In the genomic region with DNA sequence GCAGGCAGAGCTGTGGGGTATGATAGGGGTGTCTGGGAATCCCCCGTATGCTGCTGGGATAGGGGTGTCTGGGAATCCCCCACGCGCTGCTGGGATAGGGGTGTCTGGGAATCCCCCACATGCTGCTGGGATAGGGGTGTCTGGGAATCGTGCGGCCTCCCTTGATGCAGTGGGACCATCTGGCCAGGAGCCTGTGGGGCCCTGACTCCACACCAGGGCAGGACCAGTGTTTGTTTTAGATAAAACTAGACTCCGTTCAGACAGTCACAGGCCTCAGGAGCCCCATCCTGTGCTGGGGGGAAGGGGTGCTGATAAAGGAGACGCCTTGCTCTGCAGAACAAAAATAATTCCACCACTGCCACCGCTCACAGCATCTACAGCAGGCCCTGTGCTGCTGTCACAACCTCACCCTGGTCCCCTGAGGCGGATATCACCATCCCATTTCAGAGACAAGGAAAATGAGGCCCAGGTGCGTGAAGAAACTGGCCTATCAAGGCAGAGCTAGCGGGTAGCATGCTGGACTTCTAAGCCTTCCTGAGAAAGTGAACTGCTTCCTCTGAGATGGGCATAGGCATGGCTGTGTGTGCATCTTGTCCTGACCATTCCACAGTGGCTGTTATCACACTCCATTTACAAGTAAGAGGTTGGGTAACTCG, we compare ENCODE assay signal across 20 cellular contexts. TPM values are rescaled to one million over a fixed set of nuclear protein-coding genes. Genes with fewer than 3 reads are reported as not detected.
DNase-seq lines count a peak whose midpoint lies in the region; ATAC-seq and TF ChIP-seq lines count a peak whose summit lies in the region.
"Had no signal": no experiment of that assay in that cellular context is flagged by ENCODE, and none has a peak within 500 bp of the region (broad histone marks: within the 10 kb centered on the region; RNA-seq: fewer than 3 reads in every experiment).

No MANE protein-coding gene starts in this region.

- no peak overlapping the region for H2BK5ac ChIP-seq in H9 (ENCODE audit: insufficient read length, low read length)

- H2BK15ac ChIP-seq in H9 (ENCODE audit: low read depth, low read length) = no peak overlapping the region

- H3K9me3 Mint-ChIP-seq in activated T-cell treated with anti-CD3 and anti-CD28 coated beads, Interleukin-2, amount 50 U/mL, for 24 hours = no peaks in the 10 kb centered on the region
- H3K9me3 Mint-ChIP-seq in activated T-helper 17 cell treated with anti-CD3 and anti-CD28 coated beads, Interleukin-2, amount 50 U/mL, for 72 hours = no peaks in the 10 kb centered on the region
- no peaks in the 10 kb centered on the region for H3K9me3 Mint-ChIP-seq in activated T-helper 2 cell treated with anti-CD3 and anti-CD28 coated beads, Interferon-gamma antibody, Interleukin-2, Interleukin-4, amounts not matched to agents 10 μg/mL and 5 μg/mL and 100 μg/mL, durations not matched to agents 14 hours and 24 hours and 36 hours
- peaks cover 0 to 3% of the 10 kb centered on the region in 2 experiments; a peak in 1 of 5 replicates for H3K9me3 Mint-ChIP-seq in H9
- H3K9me3 Mint-ChIP-seq: activated T-helper 1 cell treated with anti-CD3 and anti-CD28 coated beads, Interleukin-12 subunit alpha, Interleukin-12 subunit beta, Interleukin-2, Interleukin-4 antibody, amounts not matched to agents 30 ng/mL and 10 ng/mL and 1 ng/mL, durations not matched to agents 14 hours and 24 hours and 36 hours; naive thymus-derived CD8-positive, alpha-beta T cell had no signal

- no peak overlapping the region for H3K4ac ChIP-seq in H9 (ENCODE audit: low read depth, low read length)

- intact Hi-C loops in right cardiac atrium (cut with DNase I) (loop anchor here in 1 of 4 donors (10.0 kb wide), 1 partner anchor 59 kb away; no protein-coding TSS in a partner anchor), thyroid gland (cut with DNase I) (no loop called here)
- intact Hi-C loops in activated T-helper 2 cell treated with anti-CD3 and anti-CD28 coated beads, Interferon-gamma antibody, Interleukin-2, Interleukin-4, amounts not matched to agents 10 μg/mL and 5 μg/mL and 100 μg/mL, durations not matched to agents 14 hours and 24 hours and 36 hours (cut with micrococcal nuclease) = no loop called here

- H4K8ac ChIP-seq in H9 (replicated peaks; ENCODE audit: insufficient read length, low read depth, low read length) = no peak overlapping the region

- no peak overlapping the region for H2BK20ac ChIP-seq in H9 (ENCODE audit: low read depth, low read length, poor library complexity, severe bottlenecking)

- H2AK5ac ChIP-seq in H9 (ENCODE audit: insufficient read length, low read length) = no peak overlapping the region

- no peak overlapping the region for H2BK120ac ChIP-seq in H9 (ENCODE audit: low read depth, low read length, poor library complexity, severe bottlenecking)

- H3K4me1 Mint-ChIP-seq in activated T-cell treated with anti-CD3 and anti-CD28 coated beads, Interleukin-2, amount 50 U/mL, for 24 hours (ENCODE audit: low read depth) = peaks cover 35% of the 10 kb centered on the region
- peaks cover 41% of the 10 kb centered on the region for H3K4me1 Mint-ChIP-seq in activated T-helper 17 cell treated with anti-CD3 and anti-CD28 coated beads, Interleukin-2, amount 50 U/mL, for 72 hours
- peaks cover 22% of the 10 kb centered on the region for H3K4me1 Mint-ChIP-seq in activated T-helper 2 cell treated with anti-CD3 and anti-CD28 coated beads, Interferon-gamma antibody, Interleukin-2, Interleukin-4, amounts not matched to agents 10 μg/mL and 5 μg/mL and 100 μg/mL, durations not matched to agents 14 hours and 24 hours and 36 hours (ENCODE audit: low read depth)
- H3K4me1 Mint-ChIP-seq in H9 = peaks cover 24 to 26% of the 10 kb centered on the region in 2 experiments

- no peaks in the 10 kb centered on the region for H3K9me3 ChIP-seq in right cardiac atrium (ENCODE audit: control insufficient read depth, low read length)
- H3K9me3 ChIP-seq in thyroid gland = no peaks in the 10 kb centered on the region
- H3K9me3 ChIP-seq in H9 (ENCODE audit: control insufficient read depth, low read depth, low read length) = no peaks in the 10 kb centered on the region
- H3K9me3 ChIP-seq: BE2C, ovary had no signal

- H3K18ac ChIP-seq in H9 (ENCODE audit: insufficient read length, low read depth, low read length) = no peak overlapping the region

- H2AFZ ChIP-seq in H9 (ENCODE audit: low read length) = no peak overlapping the region

- peak overlapping the region; percentile 32 for H3K27ac ChIP-seq in right cardiac atrium (ENCODE audit: low read length)
- H3K27ac ChIP-seq in thyroid gland = peak overlapping the region in 2 of 3 donors; percentile 44 to 77
- H3K27ac ChIP-seq in H9 (ENCODE audit: insufficient read length, low read depth, low read length) = no peak overlapping the region
- H3K27ac ChIP-seq: foreskin keratinocyte had no signal

- H3K36me3 ChIP-seq in thyroid gland = no peaks in the 10 kb centered on the region
- H3K36me3 ChIP-seq: ovary had no signal

- TF ChIP-seq POLR2A in thyroid gland (IDR thresholded peaks at IDR 0.05) = no peak

- no peak overlapping the region for H3K4me3 Mint-ChIP-seq in activated T-cell treated with anti-CD3 and anti-CD28 coated beads, Interleukin-2, amount 50 U/mL, for 24 hours
- H3K4me3 Mint-ChIP-seq in activated T-helper 17 cell treated with anti-CD3 and anti-CD28 coated beads, Interleukin-2, amount 50 U/mL, for 72 hours = no peak overlapping the region
- no peak overlapping the region for H3K4me3 Mint-ChIP-seq in activated T-helper 2 cell treated with anti-CD3 and anti-CD28 coated beads, Interferon-gamma antibody, Interleukin-2, Interleukin-4, amounts not matched to agents 10 μg/mL and 5 μg/mL and 100 μg/mL, durations not matched to agents 14 hours and 24 hours and 36 hours (ENCODE audit: low read depth)
- no peak overlapping the region for H3K4me3 Mint-ChIP-seq in H9
- H3K4me3 Mint-ChIP-seq: activated T-helper 1 cell treated with anti-CD3 and anti-CD28 coated beads, Interleukin-12 subunit alpha, Interleukin-12 subunit beta, Interleukin-2, Interleukin-4 antibody, amounts not matched to agents 30 ng/mL and 10 ng/mL and 1 ng/mL, durations not matched to agents 14 hours and 24 hours and 36 hours; naive thymus-derived CD8-positive, alpha-beta T cell had no signal

- no peak overlapping the region for H3K4me3 ChIP-seq in right cardiac atrium (ENCODE audit: low read length)
- H3K4me3 ChIP-seq in thyroid gland (replicated peaks in 1 of 3) = no peak overlapping the region
- H3K4me3 ChIP-seq: ovary had no signal

- H3K9ac ChIP-seq in H9 (ENCODE audit: extremely low read depth, insufficient read length, low read length) = no peak overlapping the region

- no peaks in the 10 kb centered on the region for H3K27me3 ChIP-seq in right cardiac atrium (ENCODE audit: control insufficient read depth, insufficient read depth)
- H3K27me3 ChIP-seq in thyroid gland = no peaks in the 10 kb centered on the region
- no peaks in the 10 kb centered on the region for H3K27me3 ChIP-seq in H9 (ENCODE audit: insufficient read depth, low read length)
- H3K27me3 ChIP-seq: BE2C, foreskin keratinocyte, ovary had no signal

- H3K23me2 ChIP-seq in H9 (ENCODE audit: insufficient read length, low read depth, low read length, poor library complexity, severe bottlenecking) = no peaks in the 10 kb centered on the region

- ATAC-seq in activated T-helper 17 cell treated with anti-CD3 and anti-CD28 coated beads, Interleukin-2, amount 50 U/mL, for 72 hours (replicated peaks) = no peak
- ATAC-seq in right cardiac atrium = peak in 1 of 2 donors; percentile 43
- ATAC-seq: foreskin keratinocyte; naive thymus-derived CD8-positive, alpha-beta T cell; sciatic nerve had no signal

- H2BK12ac ChIP-seq in H9 (ENCODE audit: insufficient read length, low read depth, low read length) = no peak overlapping the region

- no peaks in the 10 kb centered on the region for H3K27me3 Mint-ChIP-seq in activated T-cell treated with anti-CD3 and anti-CD28 coated beads, Interleukin-2, amount 50 U/mL, for 24 hours
- H3K27me3 Mint-ChIP-seq in activated T-helper 17 cell treated with anti-CD3 and anti-CD28 coated beads, Interleukin-2, amount 50 U/mL, for 72 hours = no peaks in the 10 kb centered on the region
- H3K27me3 Mint-ChIP-seq in activated T-helper 2 cell treated with anti-CD3 and anti-CD28 coated beads, Interferon-gamma antibody, Interleukin-2, Interleukin-4, amounts not matched to agents 10 μg/mL and 5 μg/mL and 100 μg/mL, durations not matched to agents 14 hours and 24 hours and 36 hours (ENCODE audit: low read depth) = no peaks in the 10 kb centered on the region
- H3K27me3 Mint-ChIP-seq in H9 (ENCODE audit: low read depth) = no peaks in the 10 kb centered on the region
- H3K27me3 Mint-ChIP-seq: naive thymus-derived CD8-positive, alpha-beta T cell had no signal

- no peaks in the 10 kb centered on the region for H3K79me1 ChIP-seq in H9 (ENCODE audit: insufficient read depth, low read depth, low read length, poor library complexity, severe bottlenecking)

- no peak overlapping the region for H3T11ph ChIP-seq in H9 (ENCODE audit: low read length)

- WGBS in right cardiac atrium = 66% methylated on average over 12 of the region's 12 CpGs
- WGBS in thyroid gland, 2 donors = 86 to 89% methylated on average over 7 to 12 of the region's 12 CpGs
- WGBS in H9 (ENCODE audit: extremely low coverage, insufficient read length, low lambda C conversion rate) = no CpG with 5 or more reads among the region's 12 CpGs

- peaks cover 2% of the 10 kb centered on the region for H4K20me1 ChIP-seq in H9 (ENCODE audit: control insufficient read depth, insufficient read depth, insufficient read length)

- no peak overlapping the region for H4K5ac ChIP-seq in H9 (ENCODE audit: insufficient read length, low read depth, low read length)

- H3K23ac ChIP-seq in H9 (ENCODE audit: insufficient read length, low read depth, low read length) = no peak overlapping the region

- H3K36me3 Mint-ChIP-seq in activated T-cell treated with anti-CD3 and anti-CD28 coated beads, Interleukin-2, amount 50 U/mL, for 24 hours (ENCODE audit: low read depth) = peaks cover 99% of the 10 kb centered on the region
- H3K36me3 Mint-ChIP-seq in activated T-helper 17 cell treated with anti-CD3 and anti-CD28 coated beads, Interleukin-2, amount 50 U/mL, for 72 hours (ENCODE audit: low read depth) = peaks cover 99% of the 10 kb centered on the region
- peaks cover 56% of the 10 kb centered on the region for H3K36me3 Mint-ChIP-seq in activated T-helper 2 cell treated with anti-CD3 and anti-CD28 coated beads, Interferon-gamma antibody, Interleukin-2, Interleukin-4, amounts not matched to agents 10 μg/mL and 5 μg/mL and 100 μg/mL, durations not matched to agents 14 hours and 24 hours and 36 hours (ENCODE audit: low read depth)
- H3K36me3 Mint-ChIP-seq in H9 (ENCODE audit: insufficient read depth in 1 of 3, low read depth in 3 of 3) = peaks cover 14 to 18% (median 15%) of the 10 kb centered on the region in 3 experiments

- no peak overlapping the region for H4K91ac ChIP-seq in H9 (ENCODE audit: insufficient read length, low read depth, low read length)

- TF ChIP-seq CTCF in thyroid gland (IDR thresholded peaks at IDR 0.05) = no peak
- no peak for TF ChIP-seq CTCF in H9 (conservative IDR thresholded peaks at IDR 0.05)

- H3K4me2 ChIP-seq in H9 (ENCODE audit: insufficient read depth, insufficient read length, low read length) = no peak overlapping the region

- no peaks in the 10 kb centered on the region for H3K79me2 ChIP-seq in H9 (ENCODE audit: insufficient read depth, low read length)

- H3K4me1 ChIP-seq in right cardiac atrium (ENCODE audit: control insufficient read depth, insufficient read depth, low read length) = peaks cover 47% of the 10 kb centered on the region
- peaks cover 52 to 80% of the 10 kb centered on the region in 2 donors for H3K4me1 ChIP-seq in thyroid gland
- peaks cover 10% of the 10 kb centered on the region for H3K4me1 ChIP-seq in H9 (ENCODE audit: insufficient read depth, low read length)

- H3K14ac ChIP-seq in H9 (ENCODE audit: insufficient read depth, low read length) = no peak overlapping the region

- H3K56ac ChIP-seq in H9 (ENCODE audit: insufficient read length, low read depth, low read length) = no peak overlapping the region

- H3K27ac Mint-ChIP-seq in activated T-cell treated with anti-CD3 and anti-CD28 coated beads, Interleukin-2, amount 50 U/mL, for 24 hours = peak overlapping the region; percentile 50
- H3K27ac Mint-ChIP-seq in activated T-helper 17 cell treated with anti-CD3 and anti-CD28 coated beads, Interleukin-2, amount 50 U/mL, for 72 hours = peak overlapping the region; percentile 72
- no peak overlapping the region for H3K27ac Mint-ChIP-seq in activated T-helper 2 cell treated with anti-CD3 and anti-CD28 coated beads, Interferon-gamma antibody, Interleukin-2, Interleukin-4, amounts not matched to agents 10 μg/mL and 5 μg/mL and 100 μg/mL, durations not matched to agents 14 hours and 24 hours and 36 hours
- H3K27ac Mint-ChIP-seq in H9 = no peak overlapping the region
- H3K27ac Mint-ChIP-seq: activated T-helper 1 cell treated with anti-CD3 and anti-CD28 coated beads, Interleukin-12 subunit alpha, Interleukin-12 subunit beta, Interleukin-2, Interleukin-4 antibody, amounts not matched to agents 30 ng/mL and 10 ng/mL and 1 ng/mL, durations not matched to agents 14 hours and 24 hours and 36 hours had no signal

- DNase-seq in activated T-cell treated with anti-CD3 and anti-CD28 coated beads, Interleukin-2, amount 50 U/mL, for 24 hours = no peak
- DNase-seq in activated T-cell treated with anti-CD3 and anti-CD28 coated beads for 4 hours (no peak), right cardiac atrium (peak in 2 of 3 donors; percentile 71 to 78), thyroid gland (no peak), H9 (no peak), SHP77 (lab: John Stamatoyannopoulos, UW) (no peak)
- no peak for DNase-seq in activated T-helper 2 cell treated with anti-CD3 and anti-CD28 coated beads, Interferon-gamma antibody, Interleukin-2, Interleukin-4, amounts not matched to agents 10 μg/mL and 5 μg/mL and 100 μg/mL, durations not matched to agents 14 hours and 24 hours and 36 hours (ENCODE audit: low spot score)
- DNase-seq: 8988T; activated CD4-positive, alpha-beta T cell treated with anti-CD3 and anti-CD28 coated beads for 1 hour; BE2C; COR-L47; foreskin keratinocyte; H7; naive thymus-derived CD8-positive, alpha-beta T cell; NCI-H1105 treated with DMSO at 0.1 percent for 48 hours; ovary; T1000 had no signal

RNA-seq across cellular contexts. Expression of a gene that starts 24.0 kb away (rescaled TPM):
- total RNA-seq in activated T-helper 17 cell treated with anti-CD3 and anti-CD28 coated beads, Interleukin-2, amount 50 U/mL, for 72 hours = 100 to 1,000 TPM in 1 of 2 donors, 10 to 100 TPM in 1; 75.4 to 219 TPM
- total RNA-seq in right cardiac atrium (100 to 1,000 TPM in 3 of 4 donors, 10 to 100 TPM in 1; 99.1 to 158 (median 114) TPM), thyroid gland (100 to 1,000 TPM in 2 of 4 donors, 10 to 100 TPM in 2; 74.5 to 146 (median 97.2) TPM), H9 (2021) (27.7 and 31.1 TPM in 2 replicates)
- polyA plus RNA-seq in right cardiac atrium = 76.2 TPM
- 94.1 and 97.0 TPM in 2 replicates for total RNA-seq in activated T-helper 2 cell treated with anti-CD3 and anti-CD28 coated beads, Interferon-gamma antibody, Interleukin-2, Interleukin-4, amounts not matched to agents 10 μg/mL and 5 μg/mL and 100 μg/mL, durations not matched to agents 14 hours and 24 hours and 36 hours

Comparison
In these comparisons a context has a peak if more than half of its experiments do, and no peak if none do; other contexts are left out.
1. DNase-seq: peak in right cardiac atrium (2 of 3); none in activated T-cell treated with anti-CD3 and anti-CD28 coated beads, Interleukin-2, amount 50 U/mL, for 24 hours (single experiment), activated T-cell treated with anti-CD3 and anti-CD28 coated beads for 4 hours (single experiment), thyroid gland (0 of 2), activated T-helper 2 cell treated with anti-CD3 and anti-CD28 coated beads, Interferon-gamma antibody, Interleukin-2, Interleukin-4, amounts not matched to agents 10 μg/mL and 5 μg/mL and 100 μg/mL, durations not matched to agents 14 hours and 24 hours and 36 hours (single experiment), H9 (single experiment) and SHP77 (0 of 2).
2. H3K27ac Mint-ChIP-seq: peak in activated T-cell treated with anti-CD3 and anti-CD28 coated beads, Interleukin-2, amount 50 U/mL, for 24 hours (single experiment) and activated T-helper 17 cell treated with anti-CD3 and anti-CD28 coated beads, Interleukin-2, amount 50 U/mL, for 72 hours (single experiment); none in activated T-helper 2 cell treated with anti-CD3 and anti-CD28 coated beads, Interferon-gamma antibody, Interleukin-2, Interleukin-4, amounts not matched to agents 10 μg/mL and 5 μg/mL and 100 μg/mL, durations not matched to agents 14 hours and 24 hours and 36 hours (single experiment) and H9 (0 of 3).